In the genomic region with DNA sequence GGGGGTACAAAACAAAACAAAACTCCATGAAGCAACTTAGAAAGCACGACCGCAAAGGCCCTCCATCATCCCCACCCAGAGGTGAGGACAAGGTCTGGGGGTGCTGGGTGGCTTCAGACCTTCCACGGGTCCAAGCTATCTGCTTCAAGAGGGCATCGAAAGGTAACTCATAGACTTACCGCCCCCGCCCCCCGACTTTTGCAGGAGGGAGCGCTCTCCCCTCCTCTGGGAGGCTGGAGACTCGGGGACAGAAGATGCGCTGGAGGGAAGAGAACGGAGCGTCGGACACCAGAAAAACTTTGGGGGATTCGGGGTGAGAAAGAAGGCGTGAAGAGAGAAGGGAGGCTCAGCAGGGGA, we compare ENCODE assay signal across 8 cellular contexts. TPM values are rescaled to one million over a fixed set of nuclear protein-coding genes. Genes with fewer than 3 reads are reported as not detected.
DNase-seq lines count a peak whose midpoint lies in the region; ATAC-seq, FAIRE-seq and TF ChIP-seq lines count a peak whose summit lies in the region.

No MANE protein-coding gene starts in this region.

- H3K4me1 ChIP-seq in ES-I3 (ENCODE audit: insufficient read depth, low read length) (peaks cover 19% of the 10 kb centered on the region), HUES64 (ENCODE audit: insufficient read depth, low read length) (peaks cover 23% of the 10 kb centered on the region), GM12878 (ENCODE audit: control insufficient read depth, insufficient read depth, low read length) (no peaks in the 10 kb centered on the region; the same call in 1 of the 2 replicates), aorta (ENCODE audit: control insufficient read depth in 1 of 2, insufficient read depth in 2 of 2, low read length in 2 of 2) (peaks cover 0 to 3% of the 10 kb centered on the region in 2 donors)

- TF ChIP-seq CTCF in GM12878 (IDR thresholded peaks at IDR 0.05 in 2 of 3, conservative IDR thresholded peaks at IDR 0.05 in 1 of 3; ENCODE audit: control insufficient read depth in 2 of 3, extremely low read depth in 1 of 3, insufficient read depth in 1 of 3, low read depth in 3 of 3, low read length in 3 of 3) = no peak

- H3K9me3 Mint-ChIP-seq in memory B cell = no peaks in the 10 kb centered on the region

- peak overlapping the region; percentile 97 for H3K4me3 Mint-ChIP-seq in memory B cell

- TF ChIP-seq EP300 in GM12878 (IDR thresholded peaks at IDR 0.05; ENCODE audit: borderline replicate concordance in 1 of 2, control insufficient read depth in 1 of 2, low read depth in 2 of 2, low read length in 2 of 2) = no peak

- H3K4me2 ChIP-seq in GM12878 (ENCODE audit: control insufficient read depth, insufficient read depth) = peak overlapping the region; percentile 81; the same call in 1 of the 2 replicates

- no peak for FAIRE-seq in GM12878 (lab: Jason Lieb, UNC)

- intact Hi-C loops in GM12878 (cut with micrococcal nuclease; ENCODE audit: unreplicated experiment) (no loop called here), aorta (cut with DNase I) (loop anchor here in 1 of 2 donors (5.0 kb wide), 1 partner anchor 47 kb away; no protein-coding TSS in a partner anchor)

- H3K4me3 ChIP-seq in HUES64 (ENCODE audit: low read length) = peak overlapping the region; percentile 85
- H3K4me3 ChIP-seq in GM12878 = peak overlapping the region; percentile 67; the same call in 1 of the 2 replicates
- H3K4me3 ChIP-seq in aorta (ENCODE audit: low read length in 2 of 2) = peak overlapping the region; percentile 70 to 97

- H3K9ac ChIP-seq in ES-I3 (ENCODE audit: low read depth, low read length) = peak overlapping the region; percentile 53; the same call in 1 of the 2 replicates
- no peak overlapping the region for H3K9ac ChIP-seq in HUES64 (ENCODE audit: low read depth, low read length)
- H3K9ac ChIP-seq in GM12878 (ENCODE audit: control insufficient read depth, insufficient read depth, low read length) = no peak overlapping the region

- no peaks in the 10 kb centered on the region for H3K79me2 ChIP-seq in GM12878 (ENCODE audit: control insufficient read depth, insufficient read depth, low read length)

- CTCF ChIA-PET in GM12878 (lab: Yijun Ruan, JAX) = no interaction called here

- H2AFZ ChIP-seq in GM12878 (ENCODE audit: control insufficient read depth, low read depth, low read length) = no peak overlapping the region

- in situ Hi-C loops in GM12878 (cut with MboI) = no loop called here

- H3K36me3 Mint-ChIP-seq in memory B cell = peaks cover 3% of the 10 kb centered on the region

- BruUV-seq in GM12878 (replicated peaks; lab: Mats Ljungman, UMichigan) = no TSS peak

- H3K27ac Mint-ChIP-seq in memory B cell = peak overlapping the region; percentile 69

- WGBS in HUES64 = 2% methylated on average over 13 of the region's 15 CpGs
- 9% methylated on average over 13 of the region's 15 CpGs for WGBS in GM12878 (ENCODE audit: insufficient coverage, insufficient replicate concordance, low lambda C conversion rate, missing lambda C conversion rate)
- WGBS in aorta, 2 donors = 1 to 2% methylated on average over 9 to 15 of the region's 15 CpGs

- H3K36me3 ChIP-seq in ES-I3 (ENCODE audit: insufficient read depth, low read length) = no peaks in the 10 kb centered on the region
- H3K36me3 ChIP-seq in HUES64 (ENCODE audit: insufficient read depth, low read length) = no peaks in the 10 kb centered on the region
- no peaks in the 10 kb centered on the region for H3K36me3 ChIP-seq in GM12878 (ENCODE audit: control insufficient read depth in 2 of 2, insufficient read depth in 2 of 2, low read length in 1 of 2)
- no peaks in the 10 kb centered on the region for H3K36me3 ChIP-seq in aorta (ENCODE audit: control insufficient read depth in 1 of 2, insufficient read depth in 2 of 2, low read length in 1 of 2)

- TF ChIP-seq RAD21 in GM12878 (IDR thresholded peaks at IDR 0.05; ENCODE audit: insufficient read depth, low read depth, low read length) = no peak

- RAD21 ChIA-PET in GM12878 (lab: Charles Lee; ENCODE audit: unreplicated experiment) = no interaction called here

- peak; percentile 43 for ATAC-seq in GM12878
- peak; percentile 5 for ATAC-seq in memory B cell (ENCODE audit: low read depth)
- peak; percentile 9 for ATAC-seq in aorta (ENCODE audit: low FRiP score)

- SMC1A ChIA-PET in GM12878 (lab: Charles Lee; ENCODE audit: uncharacterized antibody, unreplicated experiment) = no interaction called here

- no peak for DNase-seq in GM12878 (ENCODE audit: low read depth, low spot score)
- no peak for DNase-seq in memory B cell (ENCODE audit: low spot score in 2 of 2)
- DNase-seq in aorta = no peak
- DNase-seq in DMS153 (lab: John Stamatoyannopoulos, UW) = no peak
- no peak for DNase-seq in caudate nucleus (lab: John Stamatoyannopoulos, UW)
- no peak for DNase-seq in iPS-NIHi7 (ENCODE audit: extremely low spot score)

- no peak for TF ChIP-seq POLR2A in GM12878 (IDR thresholded peaks at IDR 0.05; ENCODE audit: low read depth, low read length)

- POLR2A ChIA-PET in GM12878 (lab: Charles Lee) = no interaction called here

- H4K20me1 ChIP-seq in GM12878 (ENCODE audit: control insufficient read depth, insufficient read depth) = no peaks in the 10 kb centered on the region

- peaks cover 11% of the 10 kb centered on the region for H3K27me3 Mint-ChIP-seq in memory B cell

- H3K27me3 ChIP-seq in HUES64 (ENCODE audit: insufficient read depth, low read length) (no peaks in the 10 kb centered on the region), GM12878 (replicated peaks in 1 of 2; ENCODE audit: control insufficient read depth in 2 of 2, insufficient read depth in 2 of 2, low read length in 1 of 2) (no peaks in the 10 kb centered on the region; a peak in 1 of 4 replicates), aorta (ENCODE audit: control insufficient read depth in 1 of 2, insufficient read depth in 2 of 2, low read length in 1 of 2) (no peaks in the 10 kb centered on the region)

- peaks cover 14% of the 10 kb centered on the region for H3K4me1 Mint-ChIP-seq in memory B cell

- H3K27ac ChIP-seq in HUES64 (ENCODE audit: low read depth, low read length) = 0 out of 2 replicates have a peak overlapping the region, but pooled peaks have one; percentile 37
- no peak overlapping the region for H3K27ac ChIP-seq in GM12878 (ENCODE audit: control insufficient read depth, insufficient read depth)
- peak overlapping the region in 1 of 2 donors; percentile 65 for H3K27ac ChIP-seq in aorta (ENCODE audit: low read depth in 1 of 2, low read length in 2 of 2)
- H3K27ac ChIP-seq in caudate nucleus (ENCODE audit: low read depth, low read length) = no peak overlapping the region

- H3K9me3 ChIP-seq in ES-I3 (ENCODE audit: control insufficient read depth, insufficient read depth, low read length) = no peaks in the 10 kb centered on the region
- no peaks in the 10 kb centered on the region for H3K9me3 ChIP-seq in HUES64 (ENCODE audit: insufficient read depth, low read depth, low read length)
- H3K9me3 ChIP-seq in GM12878 (replicated peaks; ENCODE audit: control insufficient read depth, insufficient read depth, low read length) = no peaks in the 10 kb centered on the region
- H3K9me3 ChIP-seq in aorta (ENCODE audit: control insufficient read depth, low read length) = no peaks in the 10 kb centered on the region

TF ChIP-seq in GM12878, 131 proteins besides CTCF, POLR2A, EP300 and RAD21:
- TF ChIP-seq, protein P1, sequence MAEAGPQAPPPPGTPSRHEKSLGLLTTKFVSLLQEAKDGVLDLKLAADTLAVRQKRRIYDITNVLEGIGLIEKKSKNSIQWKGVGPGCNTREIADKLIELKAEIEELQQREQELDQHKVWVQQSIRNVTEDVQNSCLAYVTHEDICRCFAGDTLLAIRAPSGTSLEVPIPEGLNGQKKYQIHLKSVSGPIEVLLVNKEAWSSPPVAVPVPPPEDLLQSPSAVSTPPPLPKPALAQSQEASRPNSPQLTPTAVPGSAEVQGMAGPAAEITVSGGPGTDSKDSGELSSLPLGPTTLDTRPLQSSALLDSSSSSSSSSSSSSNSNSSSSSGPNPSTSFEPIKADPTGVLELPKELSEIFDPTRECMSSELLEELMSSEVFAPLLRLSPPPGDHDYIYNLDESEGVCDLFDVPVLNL (IDR thresholded peaks at IDR 0.05; ENCODE audit: low read depth, low read length) = no peak
- TF ChIP-seq EGR1 (IDR thresholded peaks at IDR 0.05; ENCODE audit: borderline replicate concordance in 1 of 2, low read depth in 2 of 2, low read length in 2 of 2) = 0 out of 3 replicates have a peak, but pooled peaks of 1 of the 2 experiments have one; percentile 11
TF ChIP-seq in GM12878: peak in this region for 1.

RNA-seq across cellular contexts. Expression of a gene that starts 0.3 kb away (rescaled TPM):
- 7.7 TPM for polyA plus RNA-seq in HUES64 (2013, experiment 1 of 2)
- 11.9 TPM for polyA plus RNA-seq in HUES64 (2013, experiment 2 of 2)
- 1.2 TPM in 2 replicates for total RNA-seq in GM12878 (2013; cell fraction: nucleolus; rRNA removed)
- 0.11 and 0.27 TPM in 2 replicates for total RNA-seq in GM12878 (2014; rRNA removed)
- total RNA-seq in GM12878 (2014; rRNA removed; fragmentation: Illumina TruSeq; extraction: Trizol) = 0.18 and 0.23 TPM in 2 replicates
- total RNA-seq in GM12878 (2021) = 0.82 and 0.90 TPM in 2 replicates
- 0.42 TPM for polyA plus RNA-seq in GM12878 (2011; ENCODE audit: low read depth)
- polyA plus RNA-seq in GM12878 (2011; rRNA removed) = 0.26 and 0.29 TPM in 2 replicates
- polyA plus RNA-seq in GM12878 (2011; cell fraction: cytosol; rRNA removed) = 0.04 and 0.18 TPM in 2 replicates
- 0.87 and 0.94 TPM in 2 replicates for polyA plus RNA-seq in GM12878 (2011; cell fraction: nucleus; rRNA removed)
- polyA plus RNA-seq in GM12878 (2012) = 0.36 and 0.62 TPM in 2 replicates
- polyA plus RNA-seq in GM12878 (2014; fragmentation: Illumina TruSeq; extraction: Trizol) = 0.08 and 0.32 TPM in 2 replicates
- polyA plus RNA-seq in GM12878 (2014; fragmentation: Nextera tagmentation; extraction: Ambion mirVana) = under 1 TPM in 1 of 2 experiments, not detected in 1; 0.11 TPM
- 0.51 and 0.91 TPM in 2 replicates for polyA plus RNA-seq in GM12878 (2014; rRNA removed)
- polyA plus RNA-seq in GM12878 (2016; fragmentation: Nextera tagmentation; extraction: Ambion mirVana) = under 1 TPM in 1 of 2 experiments, not detected in 1; 0.12 TPM
- 0.07 and 0.26 TPM in 2 replicates for polyA minus RNA-seq in GM12878 (2011; rRNA and poly(A)+ RNA removed)
- not detected in 2 replicates for polyA minus RNA-seq in GM12878 (2011; cell fraction: cytosol; rRNA and poly(A)+ RNA removed)
- polyA minus RNA-seq in GM12878 (2011; cell fraction: nucleus; rRNA and poly(A)+ RNA removed) = 0.12 and 0.38 TPM in 2 replicates
- total RNA-seq in aorta = 10 to 100 TPM; 27.5 to 28.6 TPM
- polyA plus RNA-seq in aorta = 10 to 100 TPM; 12.8 to 22.2 TPM

Comparison
In these comparisons a context has a peak if more than half of its experiments do, and no peak if none do; other contexts are left out.
1. RNA of a gene that starts 0.3 kb away (total RNA-seq): 27.5 to 28.6 TPM in aorta; 0.11 to 1.2 TPM in GM12878; every median in the first group is over 10 times any median in the second.
2. Peak in every context shown above with its lines, with median percentiles within 50 percentile points of each other: H3K4me3 ChIP-seq and ATAC-seq.